ENCODE assay signal across 28 cellular contexts in the genomic region with DNA sequence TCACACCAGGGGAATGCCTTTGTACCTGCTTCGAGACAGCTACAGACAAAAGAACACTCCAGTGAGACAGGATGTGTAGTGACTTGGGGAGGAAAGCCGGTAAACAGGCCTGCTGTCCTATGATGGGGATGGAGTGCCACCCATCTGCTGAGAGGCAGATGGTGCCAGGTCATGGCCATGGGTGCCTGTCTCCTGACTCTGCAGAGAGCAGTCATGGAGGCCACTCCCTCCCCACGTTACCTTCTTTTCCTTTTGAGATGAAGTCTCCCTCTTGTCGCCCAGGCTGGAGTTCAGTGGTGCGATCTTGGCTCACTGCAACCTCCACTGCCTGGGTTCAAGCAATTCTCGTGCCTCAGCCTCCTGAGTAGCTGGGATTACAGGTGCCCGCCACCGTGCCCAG. TPM values are rescaled to one million over a fixed set of nuclear protein-coding genes. Genes with fewer than 3 reads are reported as not detected.
A peak's percentile ranks its signal among the peaks of the same experiment; 100 is the strongest.
DNase-seq lines count a peak whose midpoint lies in the region; ATAC-seq, FAIRE-seq and TF ChIP-seq lines count a peak whose summit lies in the region.
"Had no signal": no experiment of that assay in that cellular context is flagged by ENCODE, and none has a peak within 500 bp of the region (broad histone marks: within the 10 kb centered on the region; RNA-seq: fewer than 3 reads in every experiment).

No MANE protein-coding gene starts in this region.

- FAIRE-seq in GM12878 (lab: Jason Lieb, UNC), result no peak
- FAIRE-seq: colon, frontal cortex, H54 had no signal

- H3K79me2 ChIP-seq in GM12878 (ENCODE audit: control insufficient read depth, insufficient read depth, low read length), result no peaks in the 10 kb centered on the region

- H3K4me2 ChIP-seq in GM12878 (ENCODE audit: control insufficient read depth, insufficient read depth), result no peak overlapping the region

- POLR2A ChIA-PET in GM12878 (lab: Charles Lee), result interaction anchor here (0.5 kb wide), 1 partner anchor 10 kb away, joined by 4 read pairs; no protein-coding TSS in a partner anchor

- 75% methylated on average over 8 of the region's 8 CpGs for WGBS in GM12878 (ENCODE audit: insufficient coverage, insufficient replicate concordance, low lambda C conversion rate, missing lambda C conversion rate)

- no peak for TF ChIP-seq EP300 in GM12878 (IDR thresholded peaks at IDR 0.05; ENCODE audit: borderline replicate concordance in 1 of 2, control insufficient read depth in 1 of 2, low read depth in 2 of 2, low read length in 2 of 2)

- TSS peak; percentile 24 for BruUV-seq in GM12878 (replicated peaks; lab: Mats Ljungman, UMichigan)

- TF ChIP-seq CTCF in GM12878 (IDR thresholded peaks at IDR 0.05 in 2 of 3, conservative IDR thresholded peaks at IDR 0.05 in 1 of 3; ENCODE audit: control insufficient read depth in 2 of 3, extremely low read depth in 1 of 3, insufficient read depth in 1 of 3, low read depth in 3 of 3, low read length in 3 of 3) (no peak), omental fat pad (IDR thresholded peaks at IDR 0.05) (no peak)

- H3K27ac ChIP-seq in GM12878 (ENCODE audit: control insufficient read depth, insufficient read depth), result no peak overlapping the region
- H3K27ac ChIP-seq: 22Rv1, esophagus muscularis mucosa, lower lobe of right lung, neutrophil, tibial artery had no signal

- H3K4me3 ChIP-seq in H7 (ENCODE audit: insufficient read depth, low read depth, low read length) (no peak overlapping the region), GM12878 (no peak overlapping the region)
- H3K4me3 ChIP-seq: esophagus muscularis mucosa, lower lobe of right lung, tibial artery had no signal

- no peak overlapping the region for H3K9ac ChIP-seq in GM12878 (ENCODE audit: control insufficient read depth, insufficient read depth, low read length)

- intact Hi-C loops in GM12878 (cut with micrococcal nuclease; ENCODE audit: unreplicated experiment), result no loop called here

- SMC1A ChIA-PET in GM12878 (lab: Charles Lee; ENCODE audit: uncharacterized antibody, unreplicated experiment), result no interaction called here

- in situ Hi-C loops in GM12878 (cut with MboI), result no loop called here

- no peaks in the 10 kb centered on the region for H4K20me1 ChIP-seq in GM12878 (ENCODE audit: control insufficient read depth, insufficient read depth)

- no peaks in the 10 kb centered on the region for H3K36me3 ChIP-seq in H7 (replicated peaks; ENCODE audit: control insufficient read depth, insufficient read depth, low read length)
- peaks cover 3 to 9% of the 10 kb centered on the region in 2 experiments; a peak in 3 of 4 replicates for H3K36me3 ChIP-seq in GM12878 (ENCODE audit: control insufficient read depth in 2 of 2, insufficient read depth in 2 of 2, low read length in 1 of 2)
- H3K36me3 ChIP-seq: esophagus muscularis mucosa, lower lobe of right lung, neutrophil, tibial artery had no signal

- no peak for TF ChIP-seq RAD21 in GM12878 (IDR thresholded peaks at IDR 0.05; ENCODE audit: insufficient read depth, low read depth, low read length)

- no peaks in the 10 kb centered on the region for H3K4me1 ChIP-seq in GM12878 (ENCODE audit: control insufficient read depth, insufficient read depth, low read length)
- H3K4me1 ChIP-seq: esophagus muscularis mucosa, lower lobe of right lung, tibial artery had no signal

- RAD21 ChIA-PET in GM12878 (lab: Charles Lee; ENCODE audit: unreplicated experiment), result no interaction called here

- DNase-seq in DMS 273 (lab: John Stamatoyannopoulos, UW; ENCODE audit: unreplicated experiment) (peak; percentile 60), DMS 273 treated with DMSO at 0.1 percent for 48 hours (lab: John Stamatoyannopoulos, UW) (no peak), H7 (peak; percentile 25), GM12878 (ENCODE audit: low read depth, low spot score) (no peak), omental fat pad (ENCODE audit: low spot score) (peak; percentile 15), NCI-H526 (lab: John Stamatoyannopoulos, UW) (no peak), SW 1271 (lab: John Stamatoyannopoulos, UW) (no peak)
- DNase-seq: activated CD4-positive, alpha-beta T cell treated with anti-CD3 and anti-CD28 coated beads for 1 hour; activated naive CD8-positive, alpha-beta T cell treated with anti-CD3 and anti-CD28 coated beads, Interleukin-2, amount 10 ng/mL, durations not matched to agents 7 days and 5 days; activated T-cell treated with anti-CD3 and anti-CD28 coated beads, Interleukin-2, amount 50 U/mL, for 72 hours; COR-L47; effector memory CD8-positive, alpha-beta T cell; EL; hypothalamus; IMR-90; OCI-M1; stimulated activated CD4-positive, alpha-beta T cell treated with anti-CD3 and anti-CD28 coated beads, Interleukin-4, amount 100 ng/mL, for 4 hours; tibial artery had no signal

- H2AFZ ChIP-seq in GM12878 (ENCODE audit: control insufficient read depth, low read depth, low read length), result no peak overlapping the region

- CTCF ChIA-PET in GM12878 (lab: Yijun Ruan, JAX), result no interaction called here

- no peak for TF ChIP-seq POLR2A in GM12878 (IDR thresholded peaks at IDR 0.05; ENCODE audit: low read depth, low read length)

- H3K9me3 ChIP-seq in GM12878 (replicated peaks; ENCODE audit: control insufficient read depth, insufficient read depth, low read length), result no peaks in the 10 kb centered on the region
- H3K9me3 ChIP-seq: esophagus muscularis mucosa, lower lobe of right lung, neutrophil, tibial artery had no signal

- H3K27me3 ChIP-seq in H7 (ENCODE audit: control insufficient read depth, insufficient read depth, low read length) (no peaks in the 10 kb centered on the region), GM12878 (replicated peaks in 1 of 2; ENCODE audit: control insufficient read depth in 2 of 2, insufficient read depth in 2 of 2, low read length in 1 of 2) (no peaks in the 10 kb centered on the region)
- H3K27me3 ChIP-seq: neutrophil had no signal

- ATAC-seq in GM12878, result no peak
- no peak for ATAC-seq in omental fat pad (ENCODE audit: low FRiP score)
- no peak for ATAC-seq in GM18519 (IDR thresholded peaks at IDR 0.05; ENCODE audit: low FRiP score, unreplicated experiment)
- ATAC-seq: activated T-cell treated with anti-CD3 and anti-CD28 coated beads, Interleukin-2, amount 50 U/mL, for 72 hours; effector memory CD8-positive, alpha-beta T cell had no signal

TF ChIP-seq in GM12878, 131 proteins besides CTCF, POLR2A, EP300 and RAD21 (continues in another document):
- TF ChIP-seq POLR2AphosphoS2 (IDR thresholded peaks at IDR 0.05; ENCODE audit: low read depth, low read length), result no peak
- TF ChIP-seq, protein P1, sequence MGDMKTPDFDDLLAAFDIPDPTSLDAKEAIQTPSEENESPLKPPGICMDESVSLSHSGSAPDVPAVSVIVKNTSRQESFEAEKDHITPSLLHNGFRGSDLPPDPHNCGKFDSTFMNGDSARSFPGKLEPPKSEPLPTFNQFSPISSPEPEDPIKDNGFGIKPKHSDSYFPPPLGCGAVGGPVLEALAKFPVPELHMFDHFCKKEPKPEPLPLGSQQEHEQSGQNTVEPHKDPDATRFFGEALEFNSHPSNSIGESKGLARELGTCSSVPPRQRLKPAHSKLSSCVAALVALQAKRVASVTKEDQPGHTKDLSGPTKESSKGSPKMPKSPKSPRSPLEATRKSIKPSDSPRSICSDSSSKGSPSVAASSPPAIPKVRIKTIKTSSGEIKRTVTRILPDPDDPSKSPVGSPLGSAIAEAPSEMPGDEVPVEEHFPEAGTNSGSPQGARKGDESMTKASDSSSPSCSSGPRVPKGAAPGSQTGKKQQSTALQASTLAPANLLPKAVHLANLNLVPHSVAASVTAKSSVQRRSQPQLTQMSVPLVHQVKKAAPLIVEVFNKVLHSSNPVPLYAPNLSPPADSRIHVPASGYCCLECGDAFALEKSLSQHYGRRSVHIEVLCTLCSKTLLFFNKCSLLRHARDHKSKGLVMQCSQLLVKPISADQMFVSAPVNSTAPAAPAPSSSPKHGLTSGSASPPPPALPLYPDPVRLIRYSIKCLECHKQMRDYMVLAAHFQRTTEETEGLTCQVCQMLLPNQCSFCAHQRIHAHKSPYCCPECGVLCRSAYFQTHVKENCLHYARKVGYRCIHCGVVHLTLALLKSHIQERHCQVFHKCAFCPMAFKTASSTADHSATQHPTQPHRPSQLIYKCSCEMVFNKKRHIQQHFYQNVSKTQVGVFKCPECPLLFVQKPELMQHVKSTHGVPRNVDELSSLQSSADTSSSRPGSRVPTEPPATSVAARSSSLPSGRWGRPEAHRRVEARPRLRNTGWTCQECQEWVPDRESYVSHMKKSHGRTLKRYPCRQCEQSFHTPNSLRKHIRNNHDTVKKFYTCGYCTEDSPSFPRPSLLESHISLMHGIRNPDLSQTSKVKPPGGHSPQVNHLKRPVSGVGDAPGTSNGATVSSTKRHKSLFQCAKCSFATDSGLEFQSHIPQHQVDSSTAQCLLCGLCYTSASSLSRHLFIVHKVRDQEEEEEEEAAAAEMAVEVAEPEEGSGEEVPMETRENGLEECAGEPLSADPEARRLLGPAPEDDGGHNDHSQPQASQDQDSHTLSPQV (IDR thresholded peaks at IDR 0.05), result no peak
- no peak for TF ChIP-seq EZH2 (IDR thresholded peaks at IDR 0.05; ENCODE audit: borderline replicate concordance, control insufficient read depth, low read depth, low read length)
- TF ChIP-seq CBX5 (IDR thresholded peaks at IDR 0.05; ENCODE audit: low read depth), result no peak
- no peak for TF ChIP-seq CREB1 (IDR thresholded peaks at IDR 0.05; ENCODE audit: low read depth)
- TF ChIP-seq RUNX3 (IDR thresholded peaks at IDR 0.05; ENCODE audit: low read length), result no peak
- TF ChIP-seq NFIC (IDR thresholded peaks at IDR 0.05; ENCODE audit: low read depth, low read length), result no peak

RNA-seq across cellular contexts. Expression of a gene that starts 42.6 kb away (rescaled TPM):
- 0.21 TPM in 1 of 2 replicates, not detected in the other for total RNA-seq in H7 (2014; rRNA removed; shearing (Covaris generic))
- total RNA-seq in GM12878 (2013; cell fraction: nucleolus; rRNA removed), result 353 and 380 TPM in 2 replicates
- total RNA-seq in GM12878 (2014; rRNA removed) (101 and 116 TPM in 2 replicates), GM12878 (2014; rRNA removed; fragmentation: Illumina TruSeq; extraction: Trizol) (50.4 and 53.0 TPM in 2 replicates), GM12878 (2021) (160 and 161 TPM in 2 replicates), omental fat pad (under 1 TPM in 1 of 4 donors, not detected in 3; 0.48 TPM)
- polyA plus RNA-seq in GM12878 (2011; ENCODE audit: low read depth), result 102 TPM
- polyA plus RNA-seq in GM12878 (2011; rRNA removed) (45.9 and 91.3 TPM in 2 replicates), GM12878 (2014; fragmentation: Illumina TruSeq; extraction: Trizol) (53.0 and 141 TPM in 2 replicates), GM12878 (2014; fragmentation: Nextera tagmentation; extraction: Ambion mirVana) (10 to 100 TPM; 15.5 to 23.1 TPM), GM12878 (2014; rRNA removed) (231 and 255 TPM in 2 replicates), GM12878 (2016; fragmentation: Nextera tagmentation; extraction: Ambion mirVana) (100 to 1,000 TPM; 121 to 139 TPM)
- polyA plus RNA-seq in GM12878 (2011; cell fraction: cytosol; rRNA removed), result 124 and 142 TPM in 2 replicates
- polyA plus RNA-seq in GM12878 (2011; cell fraction: nucleus; rRNA removed), result 234 and 258 TPM in 2 replicates
- polyA plus RNA-seq in GM12878 (2012), result 237 and 313 TPM in 2 replicates
- 123 and 202 TPM in 2 replicates for polyA minus RNA-seq in GM12878 (2011; rRNA and poly(A)+ RNA removed)
- 45.4 TPM in 2 replicates for polyA minus RNA-seq in GM12878 (2011; cell fraction: cytosol; rRNA and poly(A)+ RNA removed)
- 141 and 184 TPM in 2 replicates for polyA minus RNA-seq in GM12878 (2011; cell fraction: nucleus; rRNA and poly(A)+ RNA removed)
- total RNA-seq: activated CD8-positive, alpha-beta memory T cell treated with anti-CD3 and anti-CD28 coated beads for 36 hours; activated naive CD8-positive, alpha-beta T cell treated with anti-CD3 and anti-CD28 coated beads, Interleukin-2, amount 10 ng/mL, durations not matched to agents 7 days and 5 days; activated T-cell treated with anti-CD3 and anti-CD28 coated beads, Interleukin-2, amount 50 U/mL, for 72 hours; frontal cortex; IMR-90; M059J had no signal
- polyA plus RNA-seq: IMR-90 had no signal

Comparison
In these comparisons a context has a peak if more than half of its experiments do, and no peak if none do; other contexts are left out.
1. DNase-seq: peak in DMS 273 (single experiment), H7 (single experiment) and omental fat pad (single experiment); none in DMS 273 treated with DMSO at 0.1 percent for 48 hours (single experiment), GM12878 (single experiment), NCI-H526 (0 of 2) and SW 1271 (0 of 2).
2. RNA of a gene that starts 42.6 kb away (total RNA-seq): 50.4 to 380 TPM in GM12878; 0.21 TPM in H7 and 0.48 TPM in omental fat pad; every median in the first group is over 10 times any median in the second.